Comparison of ENCODE assay signal across 10 cellular contexts in the genomic region with DNA sequence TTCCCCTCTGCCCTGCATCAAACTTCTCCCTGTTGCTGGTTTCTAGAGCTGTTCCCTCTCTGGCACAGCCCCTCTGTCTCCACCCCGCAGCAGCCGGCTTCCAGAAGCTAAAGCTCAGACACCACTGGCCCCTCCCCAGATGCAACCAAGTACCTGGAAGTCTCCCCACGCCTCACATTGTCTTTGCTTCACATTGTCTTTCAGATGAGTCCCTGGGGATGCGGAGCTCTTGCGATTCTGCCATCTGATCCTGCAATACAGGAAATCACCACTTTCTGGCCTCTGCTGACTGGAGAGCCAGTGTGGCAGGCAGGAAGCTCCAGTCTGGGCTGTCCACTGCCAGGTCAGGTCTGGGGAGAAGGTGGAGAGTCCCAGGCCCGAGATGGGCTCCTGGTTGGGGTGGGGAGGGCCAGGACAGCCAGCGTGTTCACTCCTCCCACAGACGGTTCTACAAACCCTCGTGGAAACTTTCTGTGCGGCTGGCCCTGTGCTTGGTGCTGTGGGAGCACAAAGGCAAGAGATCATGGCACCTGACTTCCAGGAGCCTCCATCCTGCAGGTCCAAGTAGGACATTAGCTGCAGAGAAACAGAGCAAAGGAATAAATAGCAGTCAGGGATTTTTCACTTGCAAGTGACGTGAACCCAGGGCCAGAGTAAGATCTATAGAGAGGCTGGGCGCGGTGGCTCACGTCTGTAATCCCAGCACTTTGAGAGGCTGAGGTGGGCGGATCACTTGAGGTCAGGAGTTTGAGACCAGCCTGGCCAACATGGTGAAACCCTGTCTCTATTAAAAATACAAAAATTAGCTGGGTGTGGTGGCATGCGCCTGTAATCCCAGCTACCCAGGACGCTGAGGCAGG. TPM values are rescaled to one million over a fixed set of nuclear protein-coding genes. Genes with fewer than 3 reads are reported as not detected.
DNase-seq lines count a peak whose midpoint lies in the region; TF ChIP-seq lines count a peak whose summit lies in the region.
"Had no signal": no experiment of that assay in that cellular context is flagged by ENCODE, and none has a peak within 500 bp of the region (broad histone marks: within the 10 kb centered on the region; RNA-seq: fewer than 3 reads in every experiment).

No MANE protein-coding gene starts in this region.

- H3K4me3 ChIP-seq in cardiac fibroblast (replicated peaks in 1 of 2; ENCODE audit: low read depth in 2 of 2, low read length in 2 of 2): no peak overlapping the region
- no peak overlapping the region for H3K4me3 ChIP-seq in neural cell (ENCODE audit: low read length)

- TF ChIP-seq CTCF in cardiac fibroblast (IDR thresholded peaks at IDR 0.05; ENCODE audit: low read depth, low read length): no peak
- peak; percentile 14 for TF ChIP-seq CTCF in neural cell (IDR thresholded peaks at IDR 0.05; ENCODE audit: poor library complexity, severe bottlenecking)

- no peak overlapping the region for H3K9ac ChIP-seq in neural cell (ENCODE audit: low read length)

- no peak overlapping the region for H2AFZ ChIP-seq in neural cell (ENCODE audit: low read depth, low read length)

- no peak overlapping the region for H3K4me2 ChIP-seq in neural cell (ENCODE audit: low read length)

- no peaks in the 10 kb centered on the region for H3F3A ChIP-seq in neural cell (ENCODE audit: insufficient read depth, low read length, poor library complexity, severe bottlenecking)

- H4K20me1 ChIP-seq in neural cell (ENCODE audit: insufficient read depth): no peaks in the 10 kb centered on the region

- no peaks in the 10 kb centered on the region for H3K9me2 ChIP-seq in neural cell (ENCODE audit: insufficient read depth, low read length)

- no peaks in the 10 kb centered on the region for H3K27me3 ChIP-seq in neural cell (ENCODE audit: insufficient read depth, low read depth, low read length)

- no peaks in the 10 kb centered on the region for H3K79me2 ChIP-seq in neural cell (replicated peaks; ENCODE audit: insufficient read depth, low read length)

- no peak for TF ChIP-seq EP300 in neural cell (conservative IDR thresholded peaks at IDR 0.05; ENCODE audit: poor library complexity, severe bottlenecking)

- H3K36me3 ChIP-seq in neural cell (ENCODE audit: insufficient read depth, low read length): no peaks in the 10 kb centered on the region

- no peak overlapping the region for H3K27ac ChIP-seq in neural cell (ENCODE audit: low read length)
- H3K27ac ChIP-seq: epithelial cell of prostate had no signal

- H3K9me3 ChIP-seq in neural cell (ENCODE audit: low read length): no peaks in the 10 kb centered on the region

- DNase-seq in Daoy (ENCODE audit: low read depth): peak; percentile 37
- peak; percentile 89 for DNase-seq in NCI-H1436 (lab: John Stamatoyannopoulos, UW)
- peak; percentile 55 to 84 for DNase-seq in cardiac fibroblast (ENCODE audit: low read depth in 2 of 2)
- DNase-seq in mucosa of gallbladder (ENCODE audit: low spot score): no peak
- DNase-seq in CD1c-positive myeloid dendritic cell (ENCODE audit: extremely low spot score): no peak
- no peak for DNase-seq in amygdala (lab: John Stamatoyannopoulos, UW)
- no peak for DNase-seq in LoVo (ENCODE audit: low spot score)
- DNase-seq: NCI-H1694 had no signal

- TF ChIP-seq RAD21 in neural cell (conservative IDR thresholded peaks at IDR 0.05): no peak

TF ChIP-seq in neural cell, 6 proteins besides CTCF, POLR2A, EP300 and RAD21:
- TF ChIP-seq EZH2 (IDR thresholded peaks at IDR 0.05; ENCODE audit: borderline replicate concordance, insufficient read depth, low read length, poor library complexity, severe bottlenecking): no peak

RNA-seq across cellular contexts. Expression of a gene that starts 47.9 kb away (rescaled TPM):
- 11.3 and 13.9 TPM in 2 replicates for total RNA-seq in Daoy (2014; rRNA removed; shearing (Covaris generic))
- 6.6 and 6.7 TPM in 2 replicates for polyA plus RNA-seq in neural cell
- 3.1 and 3.4 TPM in 2 replicates for polyA minus RNA-seq in neural cell
- total RNA-seq in mucosa of gallbladder: 19.1 TPM

Comparison
In these comparisons a context has a peak if more than half of its experiments do, and no peak if none do; other contexts are left out.
1. DNase-seq: peak in Daoy (single experiment), NCI-H1436 (single experiment) and cardiac fibroblast (2 of 2); none in mucosa of gallbladder (single experiment), CD1c-positive myeloid dendritic cell (single experiment), amygdala (0 of 56) and LoVo (single experiment).